Comparison of ENCODE assay signal across 7 cellular contexts in genomic region chr14:104799657-104800599, GRCh38. TPM values are rescaled to one million over a fixed set of nuclear protein-coding genes. Genes with fewer than 3 reads are reported as not detected.
DNase-seq lines count a peak whose midpoint lies in the region; ATAC-seq and TF ChIP-seq lines count a peak whose summit lies in the region.

No MANE protein-coding gene starts in this region.

- TF ChIP-seq RAD21 in neural cell (conservative IDR thresholded peaks at IDR 0.05): no peak

- no peaks in the 10 kb centered on the region for H4K20me1 ChIP-seq in neural cell (ENCODE audit: insufficient read depth)

- H3K9me3 ChIP-seq in Peyer's patch: no peaks in the 10 kb centered on the region
- no peaks in the 10 kb centered on the region for H3K9me3 ChIP-seq in neural cell (ENCODE audit: low read length)
- no peaks in the 10 kb centered on the region for H3K9me3 ChIP-seq in stomach smooth muscle (ENCODE audit: control insufficient read depth in 2 of 2, low read length in 2 of 2)

- H3K27ac ChIP-seq in Peyer's patch (peak overlapping the region; percentile 90 to 98 (median 94)), neural cell (ENCODE audit: low read length) (no peak overlapping the region), stomach smooth muscle (ENCODE audit: low read length) (peak overlapping the region; percentile 99)

- peak; percentile 87 to 95 (median 91) for DNase-seq in Peyer's patch
- peak; percentile 74 for DNase-seq in activated effector memory CD4-positive, alpha-beta T cell treated with Interleukin-2 at 50 U/mL for 16 hours
- DNase-seq in fibroblast of the conjunctiva (ENCODE audit: low read depth): peak; percentile 50

- peak; percentile 46 for ATAC-seq in GM18505 (IDR thresholded peaks at IDR 0.05; ENCODE audit: unreplicated experiment)
- ATAC-seq in HG02970 (IDR thresholded peaks at IDR 0.05; ENCODE audit: low FRiP score, unreplicated experiment): peak; percentile 45

- H3K27me3 ChIP-seq in Peyer's patch: no peaks in the 10 kb centered on the region
- H3K27me3 ChIP-seq in neural cell (ENCODE audit: insufficient read depth, low read depth, low read length): peaks cover 54% of the 10 kb centered on the region
- H3K27me3 ChIP-seq in stomach smooth muscle (ENCODE audit: control insufficient read depth in 1 of 2, insufficient read depth in 2 of 2, low read length in 2 of 2): no peaks in the 10 kb centered on the region

- H3F3A ChIP-seq in neural cell (ENCODE audit: insufficient read depth, low read length, poor library complexity, severe bottlenecking): no peaks in the 10 kb centered on the region

- H3K9me2 ChIP-seq in neural cell (ENCODE audit: insufficient read depth, low read length): no peaks in the 10 kb centered on the region

- H3K9ac ChIP-seq in neural cell (ENCODE audit: low read length): no peak overlapping the region
- peak overlapping the region; percentile 96 to 98 for H3K9ac ChIP-seq in stomach smooth muscle (ENCODE audit: low read length in 2 of 2)

- peaks cover under 1% of the 10 kb centered on the region for H3K79me2 ChIP-seq in neural cell (replicated peaks; ENCODE audit: insufficient read depth, low read length)

- TF ChIP-seq POLR2A in GM18505 (IDR thresholded peaks at IDR 0.05; ENCODE audit: borderline replicate concordance, extremely low read depth, insufficient read depth, insufficient read length) (no peak), Peyer's patch (IDR thresholded peaks at IDR 0.05) (no peak)

- H2AFZ ChIP-seq in neural cell (ENCODE audit: low read depth, low read length): no peak overlapping the region

- H3K4me3 ChIP-seq in Peyer's patch (peak overlapping the region; percentile 46 to 85 (median 69)), neural cell (ENCODE audit: low read length) (peak overlapping the region; percentile 49), stomach smooth muscle (ENCODE audit: low read length in 2 of 2) (peak overlapping the region; percentile 75 to 79)

- H3K36me3 ChIP-seq in Peyer's patch (no peaks in the 10 kb centered on the region), neural cell (ENCODE audit: insufficient read depth, low read length) (no peaks in the 10 kb centered on the region), stomach smooth muscle (ENCODE audit: control insufficient read depth in 2 of 2, insufficient read depth in 2 of 2, low read length in 2 of 2) (no peaks in the 10 kb centered on the region)

- no peak overlapping the region for H3K4me2 ChIP-seq in neural cell (ENCODE audit: low read length)

- TF ChIP-seq CTCF in Peyer's patch (IDR thresholded peaks at IDR 0.05): peak; percentile 22 to 50 (median 45)
- peak; percentile 21 for TF ChIP-seq CTCF in neural cell (IDR thresholded peaks at IDR 0.05; ENCODE audit: poor library complexity, severe bottlenecking)

- TF ChIP-seq EP300 in neural cell (conservative IDR thresholded peaks at IDR 0.05; ENCODE audit: poor library complexity, severe bottlenecking): no peak

- H3K4me1 ChIP-seq in Peyer's patch (peaks cover 6 to 58% (median 21%) of the 10 kb centered on the region in 4 donors), stomach smooth muscle (ENCODE audit: control insufficient read depth, insufficient read depth, low read length) (peaks cover 62% of the 10 kb centered on the region)

TF ChIP-seq in neural cell, 6 proteins besides CTCF, POLR2A, EP300 and RAD21:
- TF ChIP-seq EZH2 (IDR thresholded peaks at IDR 0.05; ENCODE audit: borderline replicate concordance, insufficient read depth, low read length, poor library complexity, severe bottlenecking) (peak; percentile 57), SMC3 (conservative IDR thresholded peaks at IDR 0.05; ENCODE audit: poor library complexity) (no peak), TAF1 (IDR thresholded peaks at IDR 0.05; ENCODE audit: low read depth) (no peak), POLR2AphosphoS5 (IDR thresholded peaks at IDR 0.05) (no peak)
- TF ChIP-seq, protein P1, sequence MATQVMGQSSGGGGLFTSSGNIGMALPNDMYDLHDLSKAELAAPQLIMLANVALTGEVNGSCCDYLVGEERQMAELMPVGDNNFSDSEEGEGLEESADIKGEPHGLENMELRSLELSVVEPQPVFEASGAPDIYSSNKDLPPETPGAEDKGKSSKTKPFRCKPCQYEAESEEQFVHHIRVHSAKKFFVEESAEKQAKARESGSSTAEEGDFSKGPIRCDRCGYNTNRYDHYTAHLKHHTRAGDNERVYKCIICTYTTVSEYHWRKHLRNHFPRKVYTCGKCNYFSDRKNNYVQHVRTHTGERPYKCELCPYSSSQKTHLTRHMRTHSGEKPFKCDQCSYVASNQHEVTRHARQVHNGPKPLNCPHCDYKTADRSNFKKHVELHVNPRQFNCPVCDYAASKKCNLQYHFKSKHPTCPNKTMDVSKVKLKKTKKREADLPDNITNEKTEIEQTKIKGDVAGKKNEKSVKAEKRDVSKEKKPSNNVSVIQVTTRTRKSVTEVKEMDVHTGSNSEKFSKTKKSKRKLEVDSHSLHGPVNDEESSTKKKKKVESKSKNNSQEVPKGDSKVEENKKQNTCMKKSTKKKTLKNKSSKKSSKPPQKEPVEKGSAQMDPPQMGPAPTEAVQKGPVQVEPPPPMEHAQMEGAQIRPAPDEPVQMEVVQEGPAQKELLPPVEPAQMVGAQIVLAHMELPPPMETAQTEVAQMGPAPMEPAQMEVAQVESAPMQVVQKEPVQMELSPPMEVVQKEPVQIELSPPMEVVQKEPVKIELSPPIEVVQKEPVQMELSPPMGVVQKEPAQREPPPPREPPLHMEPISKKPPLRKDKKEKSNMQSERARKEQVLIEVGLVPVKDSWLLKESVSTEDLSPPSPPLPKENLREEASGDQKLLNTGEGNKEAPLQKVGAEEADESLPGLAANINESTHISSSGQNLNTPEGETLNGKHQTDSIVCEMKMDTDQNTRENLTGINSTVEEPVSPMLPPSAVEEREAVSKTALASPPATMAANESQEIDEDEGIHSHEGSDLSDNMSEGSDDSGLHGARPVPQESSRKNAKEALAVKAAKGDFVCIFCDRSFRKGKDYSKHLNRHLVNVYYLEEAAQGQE (IDR thresholded peaks at IDR 0.05; ENCODE audit: borderline replicate concordance): no peak

RNA-seq across cellular contexts. Expression of gene ZBTB42, which starts 1.0 kb away (rescaled TPM):
- 10 to 100 TPM in 2 of 4 donors, 1 to 10 TPM in 2; 2.5 to 14.7 (median 10.9) TPM for total RNA-seq in Peyer's patch
- not detected in 2 replicates for polyA plus RNA-seq in neural cell
- 0.49 TPM in 1 of 2 replicates, not detected in the other for polyA minus RNA-seq in neural cell

RNA-seq across cellular contexts. Expression of gene AKT1, which starts 4.4 kb away (rescaled TPM):
- total RNA-seq in Peyer's patch: 100 to 1,000 TPM in 2 of 4 donors, 10 to 100 TPM in 2; 85.6 to 259 (median 111) TPM
- 159 and 164 TPM in 2 replicates for polyA plus RNA-seq in neural cell
- polyA minus RNA-seq in neural cell: 162 and 169 TPM in 2 replicates

RNA-seq across cellular contexts. Expression of gene SIVA1, which starts 47.0 kb away (rescaled TPM):
- total RNA-seq in Peyer's patch: 100 to 1,000 TPM in 3 of 4 donors, 10 to 100 TPM in 1; 64.6 to 144 (median 115) TPM
- 171 and 180 TPM in 2 replicates for polyA plus RNA-seq in neural cell
- 25.8 and 39.2 TPM in 2 replicates for polyA minus RNA-seq in neural cell
